In genomic region chr20:33445881-33446615, GRCh38 we compare ENCODE assay signal across 23 cellular contexts. TPM values are rescaled to one million over a fixed set of nuclear protein-coding genes. Genes with fewer than 3 reads are reported as not detected.
DNase-seq lines count a peak whose midpoint lies in the region; ATAC-seq and TF ChIP-seq lines count a peak whose summit lies in the region.
"Had no signal": no experiment of that assay in that cellular context is flagged by ENCODE, and none has a peak within 500 bp of the region (broad histone marks: within the 10 kb centered on the region; RNA-seq: fewer than 3 reads in every experiment).

No MANE protein-coding gene starts in this region.

- no peak overlapping the region for H3K27ac ChIP-seq in IMR-90 (ENCODE audit: insufficient read depth, low read length)
- peak overlapping the region; percentile 48 for H3K27ac ChIP-seq in VCaP
- H3K27ac ChIP-seq in stomach: no peak overlapping the region
- H3K27ac ChIP-seq: KMS-11, parathyroid adenoma had no signal

- peak overlapping the region; percentile 41 for H2AFZ ChIP-seq in IMR-90 (replicated peaks; ENCODE audit: low read length, poor library complexity)
- H2AFZ ChIP-seq: GM23338, parathyroid adenoma had no signal

- no peaks in the 10 kb centered on the region for H3K27me3 ChIP-seq in IMR-90 (ENCODE audit: control insufficient read depth, insufficient read depth, low read length)
- H3K27me3 ChIP-seq in stomach: no peaks in the 10 kb centered on the region
- H3K27me3 ChIP-seq: tibial artery had no signal

- no peak overlapping the region for H3K18ac ChIP-seq in IMR-90 (ENCODE audit: low read depth, low read length)

- peaks cover 5% of the 10 kb centered on the region for H3K27me3 Mint-ChIP-seq in nephron (ENCODE audit: low read depth)
- H3K27me3 Mint-ChIP-seq: activated T-cell treated with anti-CD3 and anti-CD28 coated beads, Interleukin-2, amount 50 U/mL, for 24 hours; stimulated activated naive CD8-positive, alpha-beta T cell treated with anti-CD3 and anti-CD28 coated beads, Interleukin-15, Interleukin-2, amounts not matched to agents 100 ng/mL and 50 ng/mL, for 24 hours had no signal

- H3K36me3 Mint-ChIP-seq in nephron (ENCODE audit: low read depth): no peaks in the 10 kb centered on the region
- H3K36me3 Mint-ChIP-seq: natural killer cell had no signal

- no peak overlapping the region for H3K4me3 ChIP-seq in IMR-90 (ENCODE audit: insufficient read depth, low read depth, low read length)
- H3K4me3 ChIP-seq in stomach: no peak overlapping the region
- H3K4me3 ChIP-seq: GM23338, tibial artery had no signal

- no peak overlapping the region for H2BK15ac ChIP-seq in IMR-90 (ENCODE audit: low read depth, low read length)

- peak overlapping the region; percentile 39 to 81 (median 52) for H3K27ac Mint-ChIP-seq in nephron
- H3K27ac Mint-ChIP-seq: activated T-cell treated with anti-CD3 and anti-CD28 coated beads, Interleukin-2, amount 50 U/mL, for 24 hours; CD8-positive, alpha-beta T cell; dendritic cell treated with granulocyte-macrophage colony-stimulating factor and Interleukin-4, amounts not matched to agents 40 ng/mL and 50 ng/mL, for 4 days; GM23338; natural killer cell; stimulated activated naive CD8-positive, alpha-beta T cell treated with anti-CD3 and anti-CD28 coated beads, Interleukin-15, Interleukin-2, amounts not matched to agents 100 ng/mL and 50 ng/mL, for 24 hours had no signal

- H4K91ac ChIP-seq in IMR-90 (ENCODE audit: insufficient read depth, low read depth, low read length): no peak overlapping the region

- in situ Hi-C loops in IMR-90 (cut with MboI; ENCODE audit: low sequenced_read_pairs): no loop called here

- H3K9me3 Mint-ChIP-seq in nephron: peaks cover 3% of the 10 kb centered on the region
- H3K9me3 Mint-ChIP-seq: activated T-cell treated with anti-CD3 and anti-CD28 coated beads, Interleukin-2, amount 50 U/mL, for 24 hours; dendritic cell treated with granulocyte-macrophage colony-stimulating factor and Interleukin-4, amounts not matched to agents 40 ng/mL and 50 ng/mL, for 4 days; natural killer cell; stimulated activated naive CD8-positive, alpha-beta T cell treated with anti-CD3 and anti-CD28 coated beads, Interleukin-15, Interleukin-2, amounts not matched to agents 100 ng/mL and 50 ng/mL, for 24 hours had no signal

- WGBS in IMR-90 (ENCODE audit: extremely low coverage in 2 of 2, insufficient read length in 1 of 2), 2 experiments: 83% methylated on average over 2 of the region's 4 CpGs; no CpG with 5 or more reads in 1 of the 2 experiments
- WGBS in stomach, 5 donors: 86 to 94% (median 92%) methylated on average over 4 of the region's 4 CpGs

- POLR2A ChIA-PET in IMR-90 (lab: Charles Lee; ENCODE audit: unreplicated experiment): no interaction called here

- no peak overlapping the region for H3K4me2 ChIP-seq in IMR-90 (ENCODE audit: low read depth, low read length)
- H3K4me2 ChIP-seq: GM23338 had no signal

- no peak for TF ChIP-seq POLR2A in IMR-90 (IDR thresholded peaks at IDR 0.05; ENCODE audit: low read depth, low read length)
- TF ChIP-seq POLR2A in stomach (IDR thresholded peaks at IDR 0.05): no peak

- TF ChIP-seq CTCF in IMR-90 (conservative IDR thresholded peaks at IDR 0.05; ENCODE audit: low read depth, low read length): no peak
- no peak for TF ChIP-seq CTCF in VCaP (conservative IDR thresholded peaks at IDR 0.05)
- no peak for TF ChIP-seq CTCF in nephron (IDR thresholded peaks at IDR 0.05; ENCODE audit: unreplicated experiment in 3 of 3)
- no peak for TF ChIP-seq CTCF in stomach (IDR thresholded peaks at IDR 0.05)

- H3K4ac ChIP-seq in IMR-90 (ENCODE audit: low read depth, low read length): no peak overlapping the region

- intact Hi-C loops in IMR-90 (cut with micrococcal nuclease) (no loop called here), stomach (cut with DNase I; ENCODE audit: low total_unique reads) (no loop called here)

- no peak overlapping the region for H2BK20ac ChIP-seq in IMR-90 (ENCODE audit: low read depth, low read length)

- H3K36me3 ChIP-seq in IMR-90 (ENCODE audit: control insufficient read depth, insufficient read depth, low read length): no peaks in the 10 kb centered on the region
- no peaks in the 10 kb centered on the region for H3K36me3 ChIP-seq in stomach
- H3K36me3 ChIP-seq: tibial artery had no signal

- ATAC-seq in IMR-90 (ENCODE audit: low read depth) (no peak), GM19467 (IDR thresholded peaks at IDR 0.05; ENCODE audit: unreplicated experiment) (no peak)
- ATAC-seq: CD8-positive, alpha-beta T cell; GM23338; left ventricle myocardium superior; natural killer cell; sciatic nerve had no signal

- H3K4me3 Mint-ChIP-seq in nephron: peak overlapping the region in 2 of 3 experiments; percentile 32 to 43
- H3K4me3 Mint-ChIP-seq: activated T-cell treated with anti-CD3 and anti-CD28 coated beads, Interleukin-2, amount 50 U/mL, for 24 hours; CD8-positive, alpha-beta T cell; dendritic cell treated with granulocyte-macrophage colony-stimulating factor and Interleukin-4, amounts not matched to agents 40 ng/mL and 50 ng/mL, for 4 days; GM23338; natural killer cell; stimulated activated naive CD8-positive, alpha-beta T cell treated with anti-CD3 and anti-CD28 coated beads, Interleukin-15, Interleukin-2, amounts not matched to agents 100 ng/mL and 50 ng/mL, for 24 hours had no signal

- TF ChIP-seq EP300 in stomach (IDR thresholded peaks at IDR 0.05): no peak

- H3K4me1 ChIP-seq in IMR-90 (ENCODE audit: control insufficient read depth, insufficient read depth, low read length): peaks cover 4% of the 10 kb centered on the region; the same call in 1 of the 2 replicates
- peaks cover 0 to 31% (median 26%) of the 10 kb centered on the region in 4 donors for H3K4me1 ChIP-seq in stomach

- TF ChIP-seq RAD21 in IMR-90 (IDR thresholded peaks at IDR 0.05; ENCODE audit: low read length): no peak

- no peak overlapping the region for H3K23ac ChIP-seq in IMR-90 (ENCODE audit: low read depth, low read length)

- no peak overlapping the region for H4K5ac ChIP-seq in IMR-90 (ENCODE audit: low read depth, low read length)

- H3K79me1 ChIP-seq in IMR-90 (ENCODE audit: low read depth in 1 of 2, low read length in 2 of 2): peaks cover 4 to 14% of the 10 kb centered on the region in 2 experiments; a peak in 2 of 4 replicates

- no peak overlapping the region for H2AK9ac ChIP-seq in IMR-90 (replicated peaks; ENCODE audit: low read depth, low read length, poor library complexity)

- no peak overlapping the region for H2BK5ac ChIP-seq in IMR-90 (ENCODE audit: low read depth, low read length, poor library complexity, severe bottlenecking)

- H3K4me1 Mint-ChIP-seq in nephron: peaks cover 24% of the 10 kb centered on the region

- no TSS peak for BruUV-seq in IMR-90 (replicated peaks; lab: Mats Ljungman, UMichigan)

- 0 out of 2 replicates have a peak, but pooled peaks cover 1% of the 10 kb centered on the region for H3K9me3 ChIP-seq in IMR-90 (ENCODE audit: control insufficient read depth, insufficient read depth, low read length)
- H3K9me3 ChIP-seq in stomach: no peaks in the 10 kb centered on the region
- H3K9me3 ChIP-seq: tibial artery had no signal

- no peak overlapping the region for H2BK120ac ChIP-seq in IMR-90 (ENCODE audit: low read depth, low read length)

- no peak overlapping the region for H3K14ac ChIP-seq in IMR-90 (replicated peaks; ENCODE audit: low read depth, low read length)

- no peak overlapping the region for H3K56ac ChIP-seq in IMR-90 (ENCODE audit: extremely low read depth, insufficient read depth, low read length)

- DNase-seq in DMS79 (lab: John Stamatoyannopoulos, UW): peak; percentile 12
- no peak for DNase-seq in IMR-90
- DNase-seq in stomach: no peak
- DNase-seq in NCI-H2196 treated with DMSO at 0.1 percent for 48 hours (lab: John Stamatoyannopoulos, UW; ENCODE audit: unreplicated experiment): no peak
- DNase-seq: activated naive CD4-positive, alpha-beta T cell; activated T-cell treated with anti-CD3 and anti-CD28 coated beads, Interleukin-2, amount 50 U/mL, for 24 hours; CD8-positive, alpha-beta T cell; GDM1; left ventricle myocardium superior; MV-4-11; natural killer cell; NCI-H1694; NK-92 treated with Interleukin-12 subunit alpha and Interleukin-12 subunit beta, amount 100 ng/mL, for 24 hours; tibial artery had no signal

- no peaks in the 10 kb centered on the region; the same call in 1 of the 2 replicates for H3K9me1 ChIP-seq in IMR-90 (ENCODE audit: insufficient read depth, low read length)

- dilution Hi-C loops in IMR-90 (cut with HindIII; ENCODE audit: low sequenced_read_pairs, unreplicated experiment): no loop called here

- 0 out of 2 replicates have a peak, but pooled peaks cover 3% of the 10 kb centered on the region for H4K20me1 ChIP-seq in IMR-90 (ENCODE audit: insufficient read depth, low read length)

- H3K9ac ChIP-seq in IMR-90 (ENCODE audit: low read depth, low read length): no peak overlapping the region
- H3K9ac ChIP-seq: KMS-11, parathyroid adenoma had no signal

- H4K8ac ChIP-seq in IMR-90 (ENCODE audit: low read depth in 2 of 2, low read length in 2 of 2): no peak overlapping the region

- no peak overlapping the region for H2AK5ac ChIP-seq in IMR-90 (ENCODE audit: low read depth, low read length)

- CTCF ChIA-PET in IMR-90 (lab: Yijun Ruan, JAX): interaction anchor here (1.0 kb wide), 1 partner anchor 11 kb away, joined by 3 read pairs; no protein-coding TSS in a partner anchor

TF ChIP-seq in IMR-90, 13 proteins besides CTCF, POLR2A, EP300 and RAD21 (continues in another document):
- no peak for TF ChIP-seq MXI1 (IDR thresholded peaks at IDR 0.05; ENCODE audit: borderline replicate concordance, low read depth, low read length)
- no peak for TF ChIP-seq BHLHE40 (IDR thresholded peaks at IDR 0.05; ENCODE audit: low read depth, low read length)
- no peak for TF ChIP-seq MAFK (IDR thresholded peaks at IDR 0.05; ENCODE audit: low read depth, low read length)
- no peak for TF ChIP-seq MAZ (IDR thresholded peaks at IDR 0.05; ENCODE audit: borderline replicate concordance, low read depth, low read length)

RNA-seq across cellular contexts. Expression of gene SNTA1, which starts 2.5 kb away (rescaled TPM):
- total RNA-seq in IMR-90 (2012; rRNA removed) (13.3 and 15.4 TPM in 2 replicates), stomach (10 to 100 TPM in 4 of 5 donors, 1 to 10 TPM in 1; 8.8 to 40.8 (median 27.4) TPM)
- polyA plus RNA-seq in IMR-90 (2012; rRNA removed) (10.6 and 12.1 TPM in 2 replicates), stomach (10 to 100 TPM; 16.0 to 23.5 (median 21.7) TPM)
- 9.5 and 14.6 TPM in 2 replicates for polyA plus RNA-seq in IMR-90 (2012; cell fraction: cytosol; rRNA removed)
- 5.9 and 10.1 TPM in 2 replicates for polyA plus RNA-seq in IMR-90 (2012; cell fraction: nucleus; rRNA removed; ENCODE audit: low replicate concordance)

RNA-seq across cellular contexts. Expression of gene CBFA2T2, which starts 43.8 kb away (rescaled TPM):
- 3.3 and 3.8 TPM in 2 replicates for total RNA-seq in IMR-90 (2012; rRNA removed)
- 6.2 and 6.3 TPM in 2 replicates for polyA plus RNA-seq in IMR-90 (2012; rRNA removed)
- polyA plus RNA-seq in IMR-90 (2012; cell fraction: cytosol; rRNA removed): 4.9 and 6.7 TPM in 2 replicates
- polyA plus RNA-seq in IMR-90 (2012; cell fraction: nucleus; rRNA removed; ENCODE audit: low replicate concordance): 25.6 and 26.9 TPM in 2 replicates
- 10 to 100 TPM; 11.1 to 29.9 (median 14.8) TPM for total RNA-seq in stomach
- polyA plus RNA-seq in stomach: 1 to 10 TPM; 2.9 to 5.8 (median 4.0) TPM

RNA-seq across cellular contexts. Expression of gene CDK5RAP1, which starts 44.7 kb away (rescaled TPM):
- total RNA-seq in IMR-90 (2012; rRNA removed): 22.2 and 28.1 TPM in 2 replicates
- polyA plus RNA-seq in IMR-90 (2012; rRNA removed): 21.7 and 23.9 TPM in 2 replicates
- 12.6 and 19.7 TPM in 2 replicates for polyA plus RNA-seq in IMR-90 (2012; cell fraction: cytosol; rRNA removed)
- 28.7 and 68.1 TPM in 2 replicates for polyA plus RNA-seq in IMR-90 (2012; cell fraction: nucleus; rRNA removed; ENCODE audit: low replicate concordance)
- total RNA-seq in stomach: 10 to 100 TPM; 12.0 to 30.7 (median 14.6) TPM
- 10 to 100 TPM; 21.7 to 38.7 (median 31.0) TPM for polyA plus RNA-seq in stomach
